8 cellular contexts compared by ENCODE assay signal in genomic region chr9:109498195-109499060, GRCh38. TPM values are rescaled to one million over a fixed set of nuclear protein-coding genes. Genes with fewer than 3 reads are reported as not detected.
A peak's percentile ranks its signal among the peaks of the same experiment; 100 is the strongest.
DNase-seq lines count a peak whose midpoint lies in the region; ATAC-seq, FAIRE-seq and TF ChIP-seq lines count a peak whose summit lies in the region.

PTPN3 (minus strand) TSS chr9:109498307; CDS start chr9:109463434, 34,873 bp downstream.

- H2AFZ ChIP-seq in hepatocyte = peak within 1 kb of the TSS; percentile 26

- H3K9me3 Mint-ChIP-seq in T-helper 1 cell treated with Interleukin-12 subunit alpha and Interleukin-12 subunit beta and Interleukin-4 antibody, amounts not matched to agents 30 μg/mL and 1 μg/mL, for 36 hours = no peaks in the 10 kb centered on the region
- peaks cover 0 to 7% (median 0%) of the 10 kb centered on the region in 9 donors for H3K9me3 Mint-ChIP-seq in naive thymus-derived CD8-positive, alpha-beta T cell

- peaks cover 11% of the 10 kb centered on the region for H3K4me1 Mint-ChIP-seq in T-helper 1 cell treated with Interleukin-12 subunit alpha and Interleukin-12 subunit beta and Interleukin-4 antibody, amounts not matched to agents 30 μg/mL and 1 μg/mL, for 36 hours (ENCODE audit: low read depth)
- H3K4me1 Mint-ChIP-seq in naive thymus-derived CD8-positive, alpha-beta T cell = peaks cover 0 to 9% (median 6%) of the 10 kb centered on the region in 4 donors

- peaks cover 21% of the 10 kb centered on the region for H3K79me2 ChIP-seq in hepatocyte

- H3K36me3 ChIP-seq in WERI-Rb-1 = no peaks in the 10 kb centered on the region
- H3K36me3 ChIP-seq in hepatocyte (replicated peaks; ENCODE audit: insufficient read depth, low read depth) = no peaks in the 10 kb centered on the region
- no peaks in the 10 kb centered on the region for H3K36me3 ChIP-seq in small intestine (ENCODE audit: control insufficient read depth in 2 of 2, insufficient read depth in 2 of 2, low read length in 2 of 2)

- peak within 1 kb of the TSS; percentile 43 for H3K4me3 Mint-ChIP-seq in T-helper 1 cell treated with Interleukin-12 subunit alpha and Interleukin-12 subunit beta and Interleukin-4 antibody, amounts not matched to agents 30 μg/mL and 1 μg/mL, for 36 hours
- H3K4me3 Mint-ChIP-seq in naive thymus-derived CD8-positive, alpha-beta T cell = peak within 1 kb of the TSS in 3 of 10 donors; percentile 17 to 67 (median 53)

- no peak for FAIRE-seq in small intestine (lab: Jason Lieb, UNC)

- H4K20me1 ChIP-seq in hepatocyte (ENCODE audit: insufficient read depth, poor library complexity, severe bottlenecking) = no peaks in the 10 kb centered on the region

- peaks cover 27% of the 10 kb centered on the region for H3K4me1 ChIP-seq in hepatocyte (ENCODE audit: insufficient read depth)
- peaks cover 0 to 8% of the 10 kb centered on the region in 2 donors for H3K4me1 ChIP-seq in small intestine (ENCODE audit: control insufficient read depth in 2 of 2, insufficient read depth in 1 of 2, low read depth in 1 of 2, low read length in 1 of 2)

- in situ Hi-C loops in KBM-7 (cut with MboI; ENCODE audit: low pct_unique_long_range_greater_than_20kb, low sequenced_read_pairs) = no loop called here

- peaks cover 78% of the 10 kb centered on the region for H3K27me3 ChIP-seq in WERI-Rb-1 (ENCODE audit: insufficient read depth, low read depth, severe bottlenecking)
- peaks cover 59% of the 10 kb centered on the region for H3K27me3 ChIP-seq in hepatocyte
- H3K27me3 ChIP-seq in small intestine (ENCODE audit: control insufficient read depth in 2 of 2, insufficient read depth in 2 of 2, low read length in 2 of 2) = peaks cover 0 to 7% of the 10 kb centered on the region in 2 donors

- no peaks in the 10 kb centered on the region for H3K36me3 Mint-ChIP-seq in T-helper 1 cell treated with Interleukin-12 subunit alpha and Interleukin-12 subunit beta and Interleukin-4 antibody, amounts not matched to agents 30 μg/mL and 1 μg/mL, for 36 hours (ENCODE audit: low read depth)
- H3K36me3 Mint-ChIP-seq in naive thymus-derived CD8-positive, alpha-beta T cell = peaks cover 0 to 6% (median 0%) of the 10 kb centered on the region in 3 donors

- H3K9me3 ChIP-seq in WERI-Rb-1 (ENCODE audit: severe bottlenecking) (no peaks in the 10 kb centered on the region), hepatocyte (ENCODE audit: low read depth) (no peaks in the 10 kb centered on the region), small intestine (ENCODE audit: control insufficient read depth, low read depth) (no peaks in the 10 kb centered on the region)

- no peaks in the 10 kb centered on the region for H3K9me2 ChIP-seq in hepatocyte (replicated peaks; ENCODE audit: insufficient read depth)

- no peak for ATAC-seq in naive thymus-derived CD8-positive, alpha-beta T cell

- POLR2A ChIA-PET in naive thymus-derived CD8-positive, alpha-beta T cell (lab: Charles Lee) = no interaction called here

- H3K27me3 Mint-ChIP-seq in T-helper 1 cell treated with Interleukin-12 subunit alpha and Interleukin-12 subunit beta and Interleukin-4 antibody, amounts not matched to agents 30 μg/mL and 1 μg/mL, for 36 hours (ENCODE audit: low read depth) = peaks cover 82% of the 10 kb centered on the region
- H3K27me3 Mint-ChIP-seq in naive thymus-derived CD8-positive, alpha-beta T cell = peaks cover 40 to 79% (median 51%) of the 10 kb centered on the region in 5 donors

- TF ChIP-seq CTCF in WERI-Rb-1 (IDR thresholded peaks at IDR 0.05; ENCODE audit: low read depth, low read length) (no peak), hepatocyte (IDR thresholded peaks at IDR 0.05; ENCODE audit: poor library complexity) (no peak)

- H3K4me2 ChIP-seq in hepatocyte = peak within 1 kb of the TSS; percentile 91

- no peak within 1 kb of the TSS for H3K27ac ChIP-seq in WERI-Rb-1
- peak within 1 kb of the TSS; percentile 60 for H3K27ac ChIP-seq in hepatocyte
- peak within 1 kb of the TSS; percentile 83 for H3K27ac ChIP-seq in small intestine (ENCODE audit: low read depth in 1 of 2, low read length in 1 of 2)

- DNase-seq in T-helper 1 cell = no peak
- peak; percentile 21 for DNase-seq in WERI-Rb-1
- DNase-seq in hepatocyte (ENCODE audit: low spot score) = peak; percentile 77
- DNase-seq in small intestine = peak; percentile 33
- DNase-seq in SHP77 treated with DMSO at 0.1 percent for 48 hours (lab: John Stamatoyannopoulos, UW) = no peak
- no peak for DNase-seq in KBM-7
- no peak for DNase-seq in naive thymus-derived CD8-positive, alpha-beta T cell

- 15% methylated on average over 32 of the region's 76 CpGs for WGBS in hepatocyte (ENCODE audit: low lambda C conversion rate, missing lambda C conversion rate)
- WGBS in small intestine, 3 donors = 10 to 17% (median 14%) methylated on average over 53 to 76 of the region's 76 CpGs

- H3K4me3 ChIP-seq in WERI-Rb-1 (ENCODE audit: low read depth, low read length) (peak within 1 kb of the TSS; percentile 44), hepatocyte (peak within 1 kb of the TSS; percentile 60), small intestine (ENCODE audit: low read depth in 1 of 2, low read length in 2 of 2) (peak within 1 kb of the TSS; percentile 47 to 75)

- H3K27ac Mint-ChIP-seq in T-helper 1 cell treated with Interleukin-12 subunit alpha and Interleukin-12 subunit beta and Interleukin-4 antibody, amounts not matched to agents 30 μg/mL and 1 μg/mL, for 36 hours = no peak within 1 kb of the TSS
- H3K27ac Mint-ChIP-seq in naive thymus-derived CD8-positive, alpha-beta T cell = peak within 1 kb of the TSS in 1 of 10 donors; percentile 60

RNA-seq across cellular contexts. Expression of gene PTPN3, which starts in this region (rescaled TPM):
- total RNA-seq in hepatocyte = 11.8 and 12.1 TPM in 2 replicates
- polyA plus RNA-seq in hepatocyte (4.4 and 7.7 TPM in 2 replicates), small intestine (10 to 100 TPM; 15.3 to 42.7 (median 25.3) TPM)
- not detected for total RNA-seq in naive thymus-derived CD8-positive, alpha-beta T cell
- not detected for polyA plus RNA-seq in naive thymus-derived CD8-positive, alpha-beta T cell

Comparison
In these comparisons a context has a peak if more than half of its experiments do, and no peak if none do; other contexts are left out.
1. RNA of gene PTPN3 (total RNA-seq): 11.8 to 12.1 TPM in hepatocyte; not detected in naive thymus-derived CD8-positive, alpha-beta T cell; every median in the first group is over 10 times any median in the second.
2. DNase-seq: peak in WERI-Rb-1 (single experiment), hepatocyte (single experiment) and small intestine (single experiment); none in T-helper 1 cell (0 of 5), SHP77 treated with DMSO at 0.1 percent for 48 hours (single experiment), KBM-7 (single experiment) and naive thymus-derived CD8-positive, alpha-beta T cell (0 of 10).
3. Peak in every context shown above with its lines, with median percentiles within 50 percentile points of each other: H3K4me3 ChIP-seq.